ENCODE assay signal across 13 cellular contexts in genomic region chr4:143625632-143626031, GRCh38.
DNase-seq lines count a peak whose midpoint lies in the region; FAIRE-seq and TF ChIP-seq lines count a peak whose summit lies in the region.
"Had no signal": no experiment of that assay in that cellular context is flagged by ENCODE, and none has a peak within 500 bp of the region (broad histone marks: within the 10 kb centered on the region; RNA-seq: fewer than 3 reads in every experiment).

No MANE protein-coding gene starts in this region.

- FAIRE-seq in GM19239 (lab: Jason Lieb, UNC), result no peak

- H3K9me3 ChIP-seq in sigmoid colon, result no peaks in the 10 kb centered on the region
- no peaks in the 10 kb centered on the region for H3K9me3 ChIP-seq in right atrium auricular region

- TF ChIP-seq POLR2A in sigmoid colon (IDR thresholded peaks at IDR 0.05), result no peak

- H3K27ac ChIP-seq in coronary artery (peak overlapping the region; percentile 57 to 76), sigmoid colon (peak overlapping the region; percentile 50 to 61 (median 54)), right atrium auricular region (no peak overlapping the region)
- H3K27ac ChIP-seq: BLaER1 treated with 17β-estradiol and CSF1 and Interleukin-3, amounts not matched to agents 10 nM and 100 nM had no signal

- TF ChIP-seq EP300 in sigmoid colon (IDR thresholded peaks at IDR 0.05), result no peak

- intact Hi-C loops in sigmoid colon (cut with DNase I), result no loop called here

- TF ChIP-seq CTCF in coronary artery (IDR thresholded peaks at IDR 0.05) (no peak), sigmoid colon (IDR thresholded peaks at IDR 0.05) (no peak), right atrium auricular region (IDR thresholded peaks at IDR 0.05) (no peak)

- peaks cover 0 to 22% (median 18%) of the 10 kb centered on the region in 4 donors for H3K4me1 ChIP-seq in sigmoid colon
- peaks cover 0 to 13% of the 10 kb centered on the region in 2 donors for H3K4me1 ChIP-seq in right atrium auricular region
- H3K4me1 ChIP-seq: BLaER1 treated with 17β-estradiol and CSF1 and Interleukin-3, amounts not matched to agents 10 nM and 100 nM had no signal

- no peaks in the 10 kb centered on the region for H3K36me3 ChIP-seq in sigmoid colon
- no peaks in the 10 kb centered on the region for H3K36me3 ChIP-seq in right atrium auricular region
- H3K36me3 ChIP-seq: BLaER1 treated with 17β-estradiol and CSF1 and Interleukin-3, amounts not matched to agents 10 nM and 100 nM had no signal

- DNase-seq in NCI-H1105 (lab: John Stamatoyannopoulos, UW), result peak; percentile 3
- DNase-seq in NCI-H345 treated with DMSO at 0.1 percent for 48 hours (lab: John Stamatoyannopoulos, UW; ENCODE audit: unreplicated experiment), result peak; percentile 91
- no peak for DNase-seq in coronary artery (ENCODE audit: low spot score)
- DNase-seq in sigmoid colon, result no peak
- DNase-seq in GM19239 (ENCODE audit: insufficient read length, low spot score), result no peak
- no peak for DNase-seq in activated naive CD4-positive, alpha-beta T cell (lab: John Stamatoyannopoulos, UW)
- DNase-seq in superior temporal gyrus (ENCODE audit: extremely low spot score), result no peak
- no peak for DNase-seq in right atrium auricular region (ENCODE audit: low spot score)
- DNase-seq: DMS53, HCEC 1CT, NCI-H187, NCI-H526 treated with DMSO at 0.1 percent for 48 hours had no signal

- H3K4me3 ChIP-seq in coronary artery (no peak overlapping the region), sigmoid colon (no peak overlapping the region), right atrium auricular region (no peak overlapping the region)
- H3K4me3 ChIP-seq: BLaER1 treated with 17β-estradiol and CSF1 and Interleukin-3, amounts not matched to agents 10 nM and 100 nM had no signal

- WGBS in sigmoid colon, 2 donors, result 67 to 84% methylated on average over 4 of the region's 4 CpGs

- H3K27me3 ChIP-seq in sigmoid colon (no peaks in the 10 kb centered on the region), right atrium auricular region (no peaks in the 10 kb centered on the region)
- H3K27me3 ChIP-seq: BLaER1 treated with 17β-estradiol and CSF1 and Interleukin-3, amounts not matched to agents 10 nM and 100 nM had no signal

Comparison
In these comparisons a context has a peak if more than half of its experiments do, and no peak if none do; other contexts are left out.
1. DNase-seq: peak in NCI-H1105 (single experiment) and NCI-H345 treated with DMSO at 0.1 percent for 48 hours (single experiment); none in coronary artery (single experiment), sigmoid colon (single experiment), GM19239 (single experiment), activated naive CD4-positive, alpha-beta T cell (0 of 4), superior temporal gyrus (single experiment) and right atrium auricular region (single experiment).
2. H3K27ac ChIP-seq: peak in coronary artery (2 of 2) and sigmoid colon (4 of 4); none in right atrium auricular region (0 of 2).